Comparison of ENCODE assay signal across 19 cellular contexts in the genomic region with DNA sequence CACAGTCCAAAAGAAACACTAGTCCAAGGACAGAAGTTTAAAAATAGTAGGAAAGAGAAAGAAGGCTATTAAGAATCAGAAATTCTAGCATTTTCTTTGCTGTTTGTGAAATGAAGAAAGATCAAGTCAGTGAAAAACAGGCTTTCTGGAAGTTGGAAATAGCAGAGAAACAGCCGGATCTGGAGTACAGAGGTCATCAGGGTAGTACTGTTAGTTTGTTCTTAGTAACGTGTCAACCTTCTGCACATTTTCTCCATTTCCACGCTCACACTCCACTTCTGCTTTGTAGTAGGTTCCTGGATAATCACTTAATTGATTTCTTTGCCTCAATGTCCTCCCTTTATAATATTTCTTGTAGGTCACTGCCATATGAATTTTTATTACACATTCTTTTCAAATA.
DNase-seq lines count a peak whose midpoint lies in the region; ATAC-seq, FAIRE-seq and TF ChIP-seq lines count a peak whose summit lies in the region.
"Had no signal": no experiment of that assay in that cellular context is flagged by ENCODE, and none has a peak within 500 bp of the region (broad histone marks: within the 10 kb centered on the region; RNA-seq: fewer than 3 reads in every experiment).

No MANE protein-coding gene starts in this region.

- H3K36me3 Mint-ChIP-seq in mesothelial cell of epicardium = peaks cover 13% of the 10 kb centered on the region

- peak overlapping the region; percentile 43 for H3K27ac Mint-ChIP-seq in mesothelial cell of epicardium

- no peaks in the 10 kb centered on the region for H3K27me3 ChIP-seq in testis
- H3K27me3 ChIP-seq in transverse colon = no peaks in the 10 kb centered on the region
- H3K27me3 ChIP-seq: SJCRH30 had no signal

- intact Hi-C loops in testis (cut with DNase I; ENCODE audit: low total_unique reads) (no loop called here), transverse colon (cut with DNase I; ENCODE audit: low total_unique reads) (no loop called here)

- in situ Hi-C loops in SK-MEL-5 (cut with HindIII; ENCODE audit: low pct_unique_long_range_greater_than_20kb, low sequenced_read_pairs) = no loop called here
- in situ Hi-C loops in transverse colon (cut with MboI; ENCODE audit: low pct_ligation_motif_present in 1 of 4, low pct_unique_long_range_greater_than_20kb in 1 of 4, low sequenced_read_pairs in 3 of 4) = no loop called here

- H3K4me1 ChIP-seq in testis (no peaks in the 10 kb centered on the region), transverse colon (no peaks in the 10 kb centered on the region)
- H3K4me1 ChIP-seq: SJCRH30 had no signal

- no peaks in the 10 kb centered on the region for H3K27me3 Mint-ChIP-seq in mesothelial cell of epicardium (ENCODE audit: low read depth)

- no peak for ATAC-seq in HG02840 (IDR thresholded peaks at IDR 0.05; ENCODE audit: low FRiP score, unreplicated experiment)
- ATAC-seq: K562 had no signal

- H3K4me3 ChIP-seq in testis = no peak overlapping the region
- no peak overlapping the region for H3K4me3 ChIP-seq in transverse colon
- H3K4me3 ChIP-seq: K562, SJCRH30 had no signal

- H3K9me3 ChIP-seq in testis (no peaks in the 10 kb centered on the region), transverse colon (no peaks in the 10 kb centered on the region)
- H3K9me3 ChIP-seq: SJCRH30 had no signal

- TF ChIP-seq EP300 in transverse colon (IDR thresholded peaks at IDR 0.05; ENCODE audit: low read depth) = no peak

- no peak for TF ChIP-seq POLR2A in H54 (IDR thresholded peaks at IDR 0.05; ENCODE audit: low read depth, low read length)
- no peak for TF ChIP-seq POLR2A in testis (IDR thresholded peaks at IDR 0.05)
- TF ChIP-seq POLR2A in transverse colon (IDR thresholded peaks at IDR 0.05) = no peak

- no peak for TF ChIP-seq CTCF in mesothelial cell of epicardium (IDR thresholded peaks at IDR 0.05; ENCODE audit: unreplicated experiment)
- TF ChIP-seq CTCF in testis (IDR thresholded peaks at IDR 0.05) = no peak
- no peak for TF ChIP-seq CTCF in transverse colon (IDR thresholded peaks at IDR 0.05)

- peaks cover 16% of the 10 kb centered on the region for H3K9me3 Mint-ChIP-seq in mesothelial cell of epicardium

- H3K27ac ChIP-seq in testis (peak overlapping the region; percentile 34 to 44), transverse colon (no peak overlapping the region)
- H3K27ac ChIP-seq: C4-2B, SJCRH30 had no signal

- 27 to 44% methylated on average over 3 of the region's 3 CpGs for WGBS in testis, 2 donors
- 54 to 62% methylated on average over 2 to 3 of the region's 3 CpGs for WGBS in transverse colon (ENCODE audit: low coverage in 1 of 2), 2 donors

- peaks cover 8% of the 10 kb centered on the region for H3K4me1 Mint-ChIP-seq in mesothelial cell of epicardium

- H3K36me3 ChIP-seq in testis (ENCODE audit: low read depth, missing control alignments) (no peaks in the 10 kb centered on the region), transverse colon (no peaks in the 10 kb centered on the region)

- H3K4me3 Mint-ChIP-seq in mesothelial cell of epicardium = no peak overlapping the region

- peak; percentile 88 for FAIRE-seq in H54 (lab: Jason Lieb, UNC)
- FAIRE-seq: D721Med, K562 had no signal

- DNase-seq in H54 (ENCODE audit: insufficient read length, low spot score) (no peak), SK-MEL-5 (ENCODE audit: low read depth, low spot score) (peak; percentile 29), mesothelial cell of epicardium (ENCODE audit: low spot score in 2 of 2, unreplicated experiment in 2 of 2) (no peak), testis (no peak), NCI-H2196 treated with DMSO at 0.1 percent for 48 hours (lab: John Stamatoyannopoulos, UW; ENCODE audit: unreplicated experiment) (no peak), transverse colon (no peak)
- DNase-seq: AML-193, MV-4-11, NCI-H1417, NCI-H187, NCI-H2107, NCI-H2227 treated with DMSO at 0.1 percent for 48 hours, NCI-H524, SJCRH30, SW 1271 had no signal

Comparison
In these comparisons a context has a peak if more than half of its experiments do, and no peak if none do; other contexts are left out.
1. H3K27ac ChIP-seq: peak in testis (2 of 2); none in transverse colon (0 of 4).